In the genomic region with DNA sequence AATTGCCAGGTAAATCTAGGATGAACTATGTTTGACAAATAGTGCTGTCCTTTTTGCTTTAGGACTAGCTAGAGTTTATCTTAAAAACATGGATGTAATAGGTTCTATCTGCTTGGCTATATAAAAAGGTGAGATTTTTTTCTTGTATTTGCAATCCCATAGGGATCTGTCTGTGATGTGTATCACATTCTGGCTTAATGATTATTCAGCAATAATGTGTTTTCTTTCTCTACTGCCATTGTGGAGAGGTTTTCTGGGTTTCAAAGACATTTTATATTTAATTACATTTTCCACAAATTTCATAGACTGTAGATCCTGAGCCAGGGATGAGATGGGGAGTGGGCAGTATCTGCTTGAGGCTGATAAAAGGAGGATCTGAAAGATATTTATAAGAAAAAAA, we compare ENCODE assay signal across 7 cellular contexts.
"Had no signal": no experiment of that assay in that cellular context is flagged by ENCODE, and none has a peak within 500 bp of the region (broad histone marks: within the 10 kb centered on the region; RNA-seq: fewer than 3 reads in every experiment).

No MANE protein-coding gene starts in this region.

- FAIRE-seq: HTR-8/SVneo, K562 had no signal

- H3K9ac ChIP-seq: KMS-11 had no signal

- DNase-seq: IMR-90, KBM-7, KG1 had no signal

- H3K4me3 ChIP-seq: K562 had no signal

- H3K4me2 ChIP-seq: KMS-11 had no signal

- H3K27ac ChIP-seq: HL-60, KMS-11 had no signal

- ATAC-seq: K562 had no signal
